In the genomic region with DNA sequence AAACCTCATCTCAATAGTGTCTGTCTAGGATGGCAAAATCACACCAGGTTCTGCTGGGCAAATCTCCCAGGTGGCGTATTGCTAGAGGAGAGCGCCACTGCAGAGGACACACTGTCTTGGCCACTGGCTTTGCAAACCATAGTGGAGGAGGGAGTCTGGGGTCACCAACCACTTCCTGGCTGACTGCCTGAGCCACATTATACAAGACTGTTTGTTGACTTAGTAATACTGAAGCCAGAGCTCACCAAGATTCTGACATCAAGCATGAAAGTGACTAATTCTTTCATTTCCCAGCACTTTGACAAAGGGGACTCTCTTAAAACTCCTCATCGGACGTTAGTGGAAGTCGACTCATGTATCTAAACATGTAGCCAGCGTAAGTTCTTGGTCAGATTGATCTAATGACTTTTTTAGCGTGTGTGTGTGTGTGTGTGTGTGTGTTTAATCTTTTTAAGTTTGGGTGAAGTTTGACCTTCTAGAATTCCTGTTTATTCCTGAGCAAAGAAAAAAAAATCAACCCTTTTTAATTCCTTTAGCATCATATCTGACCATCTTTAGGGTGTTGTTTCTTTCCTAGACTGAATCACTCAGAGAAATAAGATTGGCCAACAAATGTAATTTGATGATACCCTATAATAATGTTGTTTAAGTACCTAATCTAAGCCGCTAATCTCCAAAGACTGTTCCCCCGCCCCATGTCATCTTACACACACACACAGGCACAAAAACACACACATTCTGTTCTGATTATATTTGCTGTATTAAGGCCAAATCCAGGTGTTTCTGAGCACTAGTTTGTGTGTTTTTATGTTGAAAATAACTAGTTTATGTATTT, we compare ENCODE assay signal across 8 cellular contexts. TPM values are rescaled to one million over a fixed set of nuclear protein-coding genes. Genes with fewer than 3 reads are reported as not detected.
DNase-seq lines count a peak whose midpoint lies in the region; ATAC-seq and TF ChIP-seq lines count a peak whose summit lies in the region.

No MANE protein-coding gene starts in this region.

- ATAC-seq in GM18909 (IDR thresholded peaks at IDR 0.05; ENCODE audit: poor library complexity, unreplicated experiment) (peak; percentile 89), HG03108 (IDR thresholded peaks at IDR 0.05; ENCODE audit: unreplicated experiment) (peak; percentile 95)
- peak; percentile 92 for ATAC-seq in activated naive CD8-positive, alpha-beta T cell treated with anti-CD3 and anti-CD28 coated beads, Interleukin-2, amount 10 ng/mL, durations not matched to agents 7 days and 5 days (ENCODE audit: low read depth)

- H3K9me3 Mint-ChIP-seq in activated naive CD8-positive, alpha-beta T cell treated with anti-CD3 and anti-CD28 coated beads, Interleukin-2, amount 10 ng/mL, durations not matched to agents 7 days and 5 days = no peaks in the 10 kb centered on the region

- peaks cover 55% of the 10 kb centered on the region for H3K4me1 Mint-ChIP-seq in activated naive CD8-positive, alpha-beta T cell treated with anti-CD3 and anti-CD28 coated beads, Interleukin-2, amount 10 ng/mL, durations not matched to agents 7 days and 5 days

- no peaks in the 10 kb centered on the region for H3K9me3 ChIP-seq in hepatocyte (ENCODE audit: low read depth)

- H3K4me3 ChIP-seq in AG09309 (ENCODE audit: control insufficient read depth, low read depth, low read length) = no peak overlapping the region
- H3K4me3 ChIP-seq in hepatocyte = no peak overlapping the region

- peak overlapping the region; percentile 39 for H3K4me2 ChIP-seq in hepatocyte

- H3K4me1 ChIP-seq in hepatocyte (ENCODE audit: insufficient read depth) = peaks cover 14% of the 10 kb centered on the region

- peaks cover 7% of the 10 kb centered on the region for H3K79me2 ChIP-seq in hepatocyte

- H3K36me3 ChIP-seq in hepatocyte (replicated peaks; ENCODE audit: insufficient read depth, low read depth) = no peaks in the 10 kb centered on the region

- no peak overlapping the region for H2AFZ ChIP-seq in hepatocyte

- no peaks in the 10 kb centered on the region for H3K27me3 ChIP-seq in hepatocyte

- H3K4me3 Mint-ChIP-seq in activated naive CD8-positive, alpha-beta T cell treated with anti-CD3 and anti-CD28 coated beads, Interleukin-2, amount 10 ng/mL, durations not matched to agents 7 days and 5 days = peak overlapping the region; percentile 88

- no peaks in the 10 kb centered on the region for H3K27me3 Mint-ChIP-seq in activated naive CD8-positive, alpha-beta T cell treated with anti-CD3 and anti-CD28 coated beads, Interleukin-2, amount 10 ng/mL, durations not matched to agents 7 days and 5 days

- H4K20me1 ChIP-seq in hepatocyte (ENCODE audit: insufficient read depth, poor library complexity, severe bottlenecking) = no peaks in the 10 kb centered on the region

- TF ChIP-seq CTCF in AG09309 (IDR thresholded peaks at IDR 0.05; ENCODE audit: control insufficient read depth, insufficient read depth, low read depth, low read length, missing control alignments) (no peak), hepatocyte (IDR thresholded peaks at IDR 0.05; ENCODE audit: poor library complexity) (no peak)

- peak overlapping the region; percentile 50 for H3K27ac ChIP-seq in hepatocyte

- no peaks in the 10 kb centered on the region for H3K9me2 ChIP-seq in hepatocyte (replicated peaks; ENCODE audit: insufficient read depth)

- DNase-seq in AG09309 (ENCODE audit: low read depth) = peak; percentile 96
- peak; percentile 20 for DNase-seq in RPMI8226
- DNase-seq in activated naive CD8-positive, alpha-beta T cell treated with anti-CD3 and anti-CD28 coated beads, Interleukin-2, amount 10 ng/mL, durations not matched to agents 7 days and 5 days = peak; percentile 68
- DNase-seq in hepatocyte (ENCODE audit: low spot score) = peak; percentile 46
- DNase-seq in stimulated activated CD4-positive, alpha-beta T cell treated with anti-CD3 and anti-CD28 coated beads, Interleukin-2, amount 100 ng/mL, for 24 hours = peak; percentile 59 to 70
- DNase-seq in NCI-H128 (lab: John Stamatoyannopoulos, UW; ENCODE audit: unreplicated experiment) = no peak

- POLR2A ChIA-PET in activated naive CD8-positive, alpha-beta T cell treated with anti-CD3 and anti-CD28 coated beads, Interleukin-2, amount 10 ng/mL, durations not matched to agents 7 days and 5 days (lab: Charles Lee) = interaction anchor here (0.5 to 6.5 kb wide), 12 partner anchors 8 to 568 kb away, joined by 3 to 70 read pairs (median 6); no protein-coding TSS in a partner anchor

- peak overlapping the region; percentile 92 for H3K27ac Mint-ChIP-seq in activated naive CD8-positive, alpha-beta T cell treated with anti-CD3 and anti-CD28 coated beads, Interleukin-2, amount 10 ng/mL, durations not matched to agents 7 days and 5 days

- peaks cover 25% of the 10 kb centered on the region for H3K36me3 Mint-ChIP-seq in activated naive CD8-positive, alpha-beta T cell treated with anti-CD3 and anti-CD28 coated beads, Interleukin-2, amount 10 ng/mL, durations not matched to agents 7 days and 5 days

- WGBS in hepatocyte (ENCODE audit: low lambda C conversion rate, missing lambda C conversion rate) = 72% methylated on average over 9 of the region's 9 CpGs

RNA-seq across cellular contexts. Expression of gene PITPNC1, which starts 13.8 kb away (rescaled TPM):
- total RNA-seq in activated naive CD8-positive, alpha-beta T cell treated with anti-CD3 and anti-CD28 coated beads, Interleukin-2, amount 10 ng/mL, durations not matched to agents 7 days and 5 days = 100 to 1,000 TPM; 100 to 104 TPM
- total RNA-seq in hepatocyte = 4.6 and 8.3 TPM in 2 replicates
- 8.1 and 9.3 TPM in 2 replicates for polyA plus RNA-seq in hepatocyte

RNA-seq across cellular contexts. Expression of gene PSMD12, which starts 24.5 kb away (rescaled TPM):
- total RNA-seq in activated naive CD8-positive, alpha-beta T cell treated with anti-CD3 and anti-CD28 coated beads, Interleukin-2, amount 10 ng/mL, durations not matched to agents 7 days and 5 days = 10 to 100 TPM; 39.8 to 40.5 TPM
- total RNA-seq in hepatocyte = 27.1 and 28.4 TPM in 2 replicates
- polyA plus RNA-seq in hepatocyte = 62.8 and 65.3 TPM in 2 replicates

Comparison
In these comparisons a context has a peak if more than half of its experiments do, and no peak if none do; other contexts are left out.
1. RNA of gene PITPNC1, which starts 13.8 kb away (total RNA-seq): 100 to 104 TPM in activated naive CD8-positive, alpha-beta T cell treated with anti-CD3 and anti-CD28 coated beads, Interleukin-2, amount 10 ng/mL, durations not matched to agents 7 days and 5 days; 4.6 to 8.3 TPM in hepatocyte; every median in the first group is over 10 times any median in the second.
2. Peak in every context shown above with its lines, with median percentiles within 50 percentile points of each other: ATAC-seq.